8 cellular contexts compared by ENCODE assay signal in genomic region chr1:15501208-15502032, GRCh38. TPM values are rescaled to one million over a fixed set of nuclear protein-coding genes. Genes with fewer than 3 reads are reported as not detected.
DNase-seq lines count a peak whose midpoint lies in the region; TF ChIP-seq lines count a peak whose summit lies in the region.

No MANE protein-coding gene starts in this region.

- H3K4me3 ChIP-seq in AG09309 (ENCODE audit: control insufficient read depth, low read depth, low read length), result no peak overlapping the region
- H3K4me3 ChIP-seq in thyroid gland (replicated peaks in 1 of 3), result no peak overlapping the region

- no peaks in the 10 kb centered on the region for H3K9me3 ChIP-seq in thyroid gland

- H3K4me3 Mint-ChIP-seq in endothelial cell (ENCODE audit: unreplicated experiment), result no peak overlapping the region

- no peaks in the 10 kb centered on the region for H3K27me3 Mint-ChIP-seq in endothelial cell (ENCODE audit: unreplicated experiment)

- no peak for TF ChIP-seq POLR2A in thyroid gland (IDR thresholded peaks at IDR 0.05)

- intact Hi-C loops in thyroid gland (cut with DNase I), result no loop called here

- DNase-seq in AG09309 (ENCODE audit: low read depth) (no peak), H4 (ENCODE audit: low spot score) (peak; percentile 53), NCI-H460 (ENCODE audit: extremely low read depth, low read depth) (peak; percentile 35), endothelial cell (ENCODE audit: low spot score) (peak; percentile 80), myocyte (ENCODE audit: low read depth) (peak; percentile 77), thyroid gland (peak; percentile 31 to 33), midbrain (lab: John Stamatoyannopoulos, UW) (no peak)
- DNase-seq in activated CD4-positive, alpha-beta T cell treated with anti-CD3 and anti-CD28 coated beads, Interleukin-2, amount 50 U/mL, for 1 hour, result peak; percentile 53

- WGBS in thyroid gland, 2 donors, result 72 to 73% methylated on average over 17 of the region's 17 CpGs

- no peaks in the 10 kb centered on the region for H3K9me3 Mint-ChIP-seq in endothelial cell (ENCODE audit: unreplicated experiment)

- H3K4me1 Mint-ChIP-seq in endothelial cell (ENCODE audit: unreplicated experiment), result no peaks in the 10 kb centered on the region

- no peak overlapping the region for H3K27ac ChIP-seq in thyroid gland

- H3K27ac Mint-ChIP-seq in endothelial cell (ENCODE audit: unreplicated experiment), result no peak overlapping the region

- peaks cover 8 to 16% of the 10 kb centered on the region in 2 donors for H3K36me3 ChIP-seq in thyroid gland

- TF ChIP-seq CTCF in AG09309 (IDR thresholded peaks at IDR 0.05; ENCODE audit: control insufficient read depth, insufficient read depth, low read depth, low read length, missing control alignments) (peak; percentile 76), endothelial cell (IDR thresholded peaks at IDR 0.05; ENCODE audit: unreplicated experiment) (peak; percentile 74), thyroid gland (IDR thresholded peaks at IDR 0.05) (peak in 5 of 6 experiments; percentile 13 to 52 (median 28))

- no peaks in the 10 kb centered on the region for H3K27me3 ChIP-seq in thyroid gland

- no peaks in the 10 kb centered on the region for H3K4me1 ChIP-seq in thyroid gland

- no peaks in the 10 kb centered on the region for H3K36me3 Mint-ChIP-seq in endothelial cell (ENCODE audit: low read depth, unreplicated experiment)

RNA-seq across cellular contexts. Expression of gene CASP9, which starts 22.6 kb away (rescaled TPM):
- 10.3 and 17.0 TPM in 2 replicates for total RNA-seq in H4 (2014; rRNA removed; shearing (Covaris generic))
- 18.0 and 19.3 TPM in 2 replicates for total RNA-seq in NCI-H460 (2014; rRNA removed; shearing (Covaris generic))
- polyA plus RNA-seq in NCI-H460 (2014; cell fraction: nucleus; rRNA removed), result 26.8 and 30.7 TPM in 2 replicates
- total RNA-seq in endothelial cell (ENCODE audit: unreplicated experiment) (12.0 TPM), myocyte (30.8 and 68.5 TPM in 2 replicates), thyroid gland (10 to 100 TPM; 16.9 to 29.8 (median 20.6) TPM)
- 13.7 TPM for polyA plus RNA-seq in myocyte (2012)

RNA-seq across cellular contexts. Expression of gene DNAJC16, which starts 25.2 kb away (rescaled TPM):
- 8.1 and 15.2 TPM in 2 replicates for total RNA-seq in H4 (2014; rRNA removed; shearing (Covaris generic))
- 15.0 and 15.9 TPM in 2 replicates for total RNA-seq in NCI-H460 (2014; rRNA removed; shearing (Covaris generic))
- polyA plus RNA-seq in NCI-H460 (2014; cell fraction: nucleus; rRNA removed), result 6.7 and 6.9 TPM in 2 replicates
- total RNA-seq in endothelial cell (ENCODE audit: unreplicated experiment), result 19.9 TPM
- 43.9 and 50.2 TPM in 2 replicates for total RNA-seq in myocyte
- polyA plus RNA-seq in myocyte (2012), result 11.5 TPM
- 10 to 100 TPM; 24.3 to 46.8 (median 29.7) TPM for total RNA-seq in thyroid gland

RNA-seq across cellular contexts. Expression of gene CELA2B, which starts 25.5 kb away (rescaled TPM):
- total RNA-seq in H4 (2014; rRNA removed; shearing (Covaris generic)), result not detected in 2 replicates
- not detected in 2 replicates for total RNA-seq in NCI-H460 (2014; rRNA removed; shearing (Covaris generic))
- polyA plus RNA-seq in NCI-H460 (2014; cell fraction: nucleus; rRNA removed), result not detected in 2 replicates
- not detected for total RNA-seq in endothelial cell (ENCODE audit: unreplicated experiment)
- total RNA-seq in myocyte, result 0.78 and 3.7 TPM in 2 replicates
- polyA plus RNA-seq in myocyte (2012), result 1.5 TPM
- total RNA-seq in thyroid gland, result not detected

RNA-seq across cellular contexts. Expression of gene CELA2A, which starts 44.9 kb away (rescaled TPM):
- total RNA-seq in H4 (2014; rRNA removed; shearing (Covaris generic)), result not detected in 2 replicates
- not detected in 2 replicates for total RNA-seq in NCI-H460 (2014; rRNA removed; shearing (Covaris generic))
- polyA plus RNA-seq in NCI-H460 (2014; cell fraction: nucleus; rRNA removed), result not detected in 2 replicates
- total RNA-seq in endothelial cell (ENCODE audit: unreplicated experiment) (not detected), myocyte (0.57 TPM in 1 of 2 replicates, not detected in the other), thyroid gland (not detected)
- polyA plus RNA-seq in myocyte (2012), result not detected

Comparison
In these comparisons a context has a peak if more than half of its experiments do, and no peak if none do; other contexts are left out.
1. DNase-seq: peak in H4 (single experiment), NCI-H460 (single experiment), activated CD4-positive, alpha-beta T cell treated with anti-CD3 and anti-CD28 coated beads, Interleukin-2, amount 50 U/mL, for 1 hour (single experiment), endothelial cell (single experiment), myocyte (single experiment) and thyroid gland (2 of 2); none in AG09309 (single experiment) and midbrain (single experiment).
2. Peak in every context shown above with its lines, with median percentiles within 50 percentile points of each other: CTCF ChIP-seq.